8 cellular contexts compared by ENCODE assay signal in the genomic region with DNA sequence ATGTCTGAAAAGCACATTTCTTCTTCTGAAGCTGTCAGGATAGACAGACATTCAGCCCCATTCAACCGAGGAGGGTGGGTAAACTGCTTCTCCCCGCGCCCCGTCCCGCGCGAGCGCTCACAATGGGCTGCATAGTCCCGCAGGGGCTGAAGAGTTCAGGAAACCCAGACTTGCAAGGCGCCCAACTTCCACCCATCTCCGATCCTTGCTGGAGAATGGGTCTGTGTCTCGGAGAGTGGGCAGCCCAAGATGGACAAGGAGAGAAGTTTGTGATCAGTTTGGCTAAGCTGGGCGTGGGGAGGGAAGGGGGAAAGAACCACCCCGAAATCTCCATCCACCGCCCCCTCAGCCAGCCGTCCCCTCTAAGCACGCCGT. TPM values are rescaled to one million over a fixed set of nuclear protein-coding genes. Genes with fewer than 3 reads are reported as not detected.
A peak's percentile ranks its signal among the peaks of the same experiment; 100 is the strongest.
DNase-seq lines count a peak whose midpoint lies in the region; ATAC-seq and TF ChIP-seq lines count a peak whose summit lies in the region.

No MANE protein-coding gene starts in this region.

- peak; percentile 39 for DNase-seq in D341Med (ENCODE audit: low spot score)
- no peak for DNase-seq in activated CD8-positive, alpha-beta T cell treated with anti-CD3 and anti-CD28 coated beads for 36 hours
- peak; percentile 38 for DNase-seq in fibroblast of lung (ENCODE audit: low read depth in 2 of 2)
- DNase-seq in posterior vena cava (ENCODE audit: low spot score) = no peak
- no peak for DNase-seq in mucosa of gallbladder (ENCODE audit: low spot score)

- H2AFZ ChIP-seq in fibroblast of lung (ENCODE audit: low read length) = peak overlapping the region; percentile 65

- no peaks in the 10 kb centered on the region for H3K27me3 ChIP-seq in fibroblast of lung (ENCODE audit: control insufficient read depth, insufficient read depth, low read length)

- no peak for TF ChIP-seq CTCF in activated CD8-positive, alpha-beta T cell treated with anti-CD3 and anti-CD28 coated beads for 36 hours (IDR thresholded peaks at IDR 0.05)
- TF ChIP-seq CTCF in fibroblast of lung (conservative IDR thresholded peaks at IDR 0.05 in 1 of 2, IDR thresholded peaks at IDR 0.05 in 1 of 2; ENCODE audit: low read depth in 1 of 2, low read length in 2 of 2) = no peak
- no peak for TF ChIP-seq CTCF in nephron (IDR thresholded peaks at IDR 0.05; ENCODE audit: unreplicated experiment in 3 of 3)

- H3K4me3 Mint-ChIP-seq in activated CD8-positive, alpha-beta T cell treated with anti-CD3 and anti-CD28 coated beads for 36 hours = peak overlapping the region; percentile 86
- H3K4me3 Mint-ChIP-seq in nephron = peak overlapping the region; percentile 96 to 99 (median 97)

- no peaks in the 10 kb centered on the region for H3K4me1 ChIP-seq in fibroblast of lung (ENCODE audit: control insufficient read depth, extremely low read depth, insufficient read depth, low read length)

- H3K4me1 Mint-ChIP-seq in activated CD8-positive, alpha-beta T cell treated with anti-CD3 and anti-CD28 coated beads for 36 hours (ENCODE audit: low read depth) = peaks cover 19% of the 10 kb centered on the region
- H3K4me1 Mint-ChIP-seq in nephron = peaks cover 25% of the 10 kb centered on the region

- H3K4me3 ChIP-seq in fibroblast of lung (replicated peaks in 1 of 4; ENCODE audit: control extremely low read depth in 1 of 4, insufficient read depth in 1 of 4, low read depth in 3 of 4, low read length in 4 of 4) = peak overlapping the region; percentile 70 to 85 (median 77)

- CTCF ChIA-PET in activated CD8-positive, alpha-beta T cell treated with anti-CD3 and anti-CD28 coated beads for 36 hours (lab: Charles Lee) = interaction anchor here (2.0 kb wide), 1 partner anchor 50 kb away, joined by 6 read pairs; no protein-coding TSS in a partner anchor

- no peaks in the 10 kb centered on the region for H3K9me3 ChIP-seq in fibroblast of lung (ENCODE audit: control insufficient read depth, insufficient read depth, low read depth, low read length)

- intact Hi-C loops in activated CD8-positive, alpha-beta T cell treated with anti-CD3 and anti-CD28 coated beads for 36 hours (cut with micrococcal nuclease) = no loop called here
- intact Hi-C loops in posterior vena cava (cut with DNase I) = no loop called here

- ATAC-seq in HG02759 (IDR thresholded peaks at IDR 0.05; ENCODE audit: unreplicated experiment) (peak; percentile 3), GM18519 (IDR thresholded peaks at IDR 0.05; ENCODE audit: low FRiP score, unreplicated experiment) (no peak)
- no peak for ATAC-seq in activated CD8-positive, alpha-beta T cell treated with anti-CD3 and anti-CD28 coated beads for 36 hours

- H3K9ac ChIP-seq in fibroblast of lung (ENCODE audit: insufficient read depth, low read length) = peak overlapping the region; percentile 85

- no peaks in the 10 kb centered on the region for H3K36me3 ChIP-seq in fibroblast of lung (ENCODE audit: control insufficient read depth, insufficient read depth, low read length)

- POLR2A ChIA-PET in activated CD8-positive, alpha-beta T cell treated with anti-CD3 and anti-CD28 coated beads for 36 hours (lab: Charles Lee) = interaction anchor here (1.2 kb wide), 1 partner anchor 54 kb away, joined by 3 read pairs; no protein-coding TSS in a partner anchor

- H3K27me3 Mint-ChIP-seq in activated CD8-positive, alpha-beta T cell treated with anti-CD3 and anti-CD28 coated beads for 36 hours = peaks cover 32% of the 10 kb centered on the region
- peaks cover 3% of the 10 kb centered on the region for H3K27me3 Mint-ChIP-seq in nephron (ENCODE audit: low read depth)

- H3K9me3 Mint-ChIP-seq in activated CD8-positive, alpha-beta T cell treated with anti-CD3 and anti-CD28 coated beads for 36 hours = no peaks in the 10 kb centered on the region
- no peaks in the 10 kb centered on the region for H3K9me3 Mint-ChIP-seq in nephron

- H3K27ac ChIP-seq in fibroblast of lung (ENCODE audit: insufficient read depth, low read length) = peak overlapping the region; percentile 89

- no peak overlapping the region for H3K27ac Mint-ChIP-seq in activated CD8-positive, alpha-beta T cell treated with anti-CD3 and anti-CD28 coated beads for 36 hours
- peak overlapping the region; percentile 48 to 95 (median 93) for H3K27ac Mint-ChIP-seq in nephron

- H3K4me2 ChIP-seq in fibroblast of lung (ENCODE audit: extremely low read depth, insufficient read depth, low read length) = peak overlapping the region; percentile 80

- H4K20me1 ChIP-seq in fibroblast of lung (ENCODE audit: control insufficient read depth, extremely low read depth, insufficient read depth, low read length) = no peaks in the 10 kb centered on the region

- H3K79me2 ChIP-seq in fibroblast of lung (ENCODE audit: control insufficient read depth, insufficient read depth, low read length) = peaks cover 23% of the 10 kb centered on the region

- H3K36me3 Mint-ChIP-seq in activated CD8-positive, alpha-beta T cell treated with anti-CD3 and anti-CD28 coated beads for 36 hours (ENCODE audit: low read depth) = no peaks in the 10 kb centered on the region
- H3K36me3 Mint-ChIP-seq in nephron (ENCODE audit: low read depth) = no peaks in the 10 kb centered on the region

RNA-seq across cellular contexts. Expression of gene AASS, which starts 0.7 kb away (rescaled TPM):
- total RNA-seq in activated CD8-positive, alpha-beta T cell treated with anti-CD3 and anti-CD28 coated beads for 36 hours = under 1 TPM; 0.68 to 0.76 TPM
- total RNA-seq in fibroblast of lung = 31.6 and 49.2 TPM in 2 replicates
- polyA plus RNA-seq in fibroblast of lung = 8.6 and 8.8 TPM in 2 replicates
- polyA plus RNA-seq in fibroblast of lung (2012) = 9.1 and 9.8 TPM in 2 replicates
- polyA minus RNA-seq in fibroblast of lung (ENCODE audit: low replicate concordance) = 4.4 and 8.0 TPM in 2 replicates
- 10 to 100 TPM; 14.3 to 17.7 TPM for total RNA-seq in posterior vena cava
- 25.1 TPM for total RNA-seq in mucosa of gallbladder

Comparison
In these comparisons a context has a peak if more than half of its experiments do, and no peak if none do; other contexts are left out.
1. DNase-seq: peak in D341Med (single experiment) and fibroblast of lung (2 of 2); none in activated CD8-positive, alpha-beta T cell treated with anti-CD3 and anti-CD28 coated beads for 36 hours (single experiment), posterior vena cava (single experiment) and mucosa of gallbladder (single experiment).
2. RNA of gene AASS, which starts 0.7 kb away (total RNA-seq): 31.6 to 49.2 TPM in fibroblast of lung, 25.1 TPM in mucosa of gallbladder (single experiment) and 14.3 to 17.7 TPM in posterior vena cava; 0.68 to 0.76 TPM in activated CD8-positive, alpha-beta T cell treated with anti-CD3 and anti-CD28 coated beads for 36 hours; every median in the first group is over 4 times any median in the second.